In genomic region chr5:45795458-45795857, GRCh38 we compare ENCODE assay signal across 2 cellular contexts.
TF ChIP-seq lines count a peak whose summit lies in the region.

No MANE protein-coding gene starts in this region.

TF ChIP-seq in HCT116, 20 proteins besides CTCF, POLR2A, EP300 and RAD21 (continued from another document):
- no peak for TF ChIP-seq REST (IDR thresholded peaks at IDR 0.05; ENCODE audit: low read depth)
- no peak for TF ChIP-seq TCF7L2 (IDR thresholded peaks at IDR 0.05; ENCODE audit: borderline replicate concordance, extremely low read depth, insufficient read depth, insufficient read length)

TF ChIP-seq in WTC11, 78 proteins besides CTCF, POLR2A, EP300 and RAD21 (continued from another document):
- TF ChIP-seq USF2 (CRISPR knock-in tag; IDR thresholded peaks at IDR 0.05), result no peak
- no peak for TF ChIP-seq ZNF219 (CRISPR knock-in tag; IDR thresholded peaks at IDR 0.05; ENCODE audit: borderline replicate concordance)
- TF ChIP-seq GABPB1 (CRISPR knock-in tag; IDR thresholded peaks at IDR 0.05), result no peak
- TF ChIP-seq TEAD4 (CRISPR knock-in tag; IDR thresholded peaks at IDR 0.05), result no peak
- no peak for TF ChIP-seq KAT7 (CRISPR knock-in tag; IDR thresholded peaks at IDR 0.05; ENCODE audit: borderline replicate concordance)
- no peak for TF ChIP-seq MYBL2 (CRISPR knock-in tag; IDR thresholded peaks at IDR 0.05)
